1 cellular context compared by ENCODE assay signal in genomic region chr6:44397424-44398169, GRCh38.
TF ChIP-seq lines count a peak whose summit lies in the region.

No MANE protein-coding gene starts in this region.

TF ChIP-seq in SK-N-SH, 30 proteins besides CTCF, POLR2A, EP300 and RAD21 (continued from another document):
- TF ChIP-seq SIN3A (IDR thresholded peaks at IDR 0.05; ENCODE audit: borderline replicate concordance, low read depth, low read length), result 0 out of 2 replicates have a peak, but pooled peaks have one; percentile 9
- TF ChIP-seq NFIC (IDR thresholded peaks at IDR 0.05; ENCODE audit: borderline replicate concordance), result no peak
- no peak for TF ChIP-seq YY1 (IDR thresholded peaks at IDR 0.05; ENCODE audit: low read depth)
- no peak for TF ChIP-seq RCOR1 (IDR thresholded peaks at IDR 0.05; ENCODE audit: low read length)
- TF ChIP-seq REST (IDR thresholded peaks at IDR 0.05; ENCODE audit: low read depth, low read length), result no peak
- TF ChIP-seq GABPA (IDR thresholded peaks at IDR 0.05; ENCODE audit: low read depth), result no peak
- TF ChIP-seq PBX3 (IDR thresholded peaks at IDR 0.05), result no peak
- TF ChIP-seq RXRA (IDR thresholded peaks at IDR 0.05; ENCODE audit: borderline replicate concordance, low read depth), result no peak
- no peak for TF ChIP-seq FOSL2 (IDR thresholded peaks at IDR 0.05; ENCODE audit: borderline replicate concordance, low read depth)
- no peak for TF ChIP-seq TAF1 (IDR thresholded peaks at IDR 0.05; ENCODE audit: borderline replicate concordance, low read depth, low read length)
- no peak for TF ChIP-seq TEAD4 (IDR thresholded peaks at IDR 0.05; ENCODE audit: borderline replicate concordance, insufficient read depth)
- TF ChIP-seq CHD2 (IDR thresholded peaks at IDR 0.05; ENCODE audit: low read length, partially characterized antibody), result peak; percentile 41
- no peak for TF ChIP-seq POLR2AphosphoS5 (IDR thresholded peaks at IDR 0.05; ENCODE audit: low read depth, low read length)
- no peak for TF ChIP-seq USF1 (IDR thresholded peaks at IDR 0.05; ENCODE audit: borderline replicate concordance, low read depth)
- TF ChIP-seq MEF2A (IDR thresholded peaks at IDR 0.05; ENCODE audit: borderline replicate concordance, low read depth), result no peak
- peak; percentile 55 for TF ChIP-seq GATA2 (CRISPR knock-in tag; IDR thresholded peaks at IDR 0.05)
- no peak for TF ChIP-seq SMC3 (IDR thresholded peaks at IDR 0.05; ENCODE audit: low read depth, low read length)
- TF ChIP-seq ZBTB33 (IDR thresholded peaks at IDR 0.05; ENCODE audit: borderline replicate concordance, low read depth), result no peak
- TF ChIP-seq ELF1 (IDR thresholded peaks at IDR 0.05), result no peak
TF ChIP-seq in SK-N-SH: peak in this region for 3.
